ENCODE assay signal across 14 cellular contexts in genomic region chr7:29764227-29764626, GRCh38. TPM values are rescaled to one million over a fixed set of nuclear protein-coding genes. Genes with fewer than 3 reads are reported as not detected.
A peak's percentile ranks its signal among the peaks of the same experiment; 100 is the strongest.
DNase-seq lines count a peak whose midpoint lies in the region; ATAC-seq and TF ChIP-seq lines count a peak whose summit lies in the region.
"Had no signal": no experiment of that assay in that cellular context is flagged by ENCODE, and none has a peak within 500 bp of the region (broad histone marks: within the 10 kb centered on the region; RNA-seq: fewer than 3 reads in every experiment).

No MANE protein-coding gene starts in this region.

- no peak overlapping the region for H2AFZ ChIP-seq in GM23338

- H3K4me1 ChIP-seq in GM23338 (ENCODE audit: insufficient read depth) (no peaks in the 10 kb centered on the region), Panc1 (ENCODE audit: control insufficient read depth, insufficient read depth, low read length) (no peaks in the 10 kb centered on the region)
- H3K4me1 ChIP-seq: upper lobe of left lung had no signal

- ATAC-seq in GM23338 (peak; percentile 98), Panc1 (no peak), HG03342 (IDR thresholded peaks at IDR 0.05; ENCODE audit: unreplicated experiment) (no peak)
- ATAC-seq: CD8-positive, alpha-beta T cell; sciatic nerve had no signal

- no peaks in the 10 kb centered on the region for H3K9me3 ChIP-seq in Panc1 (ENCODE audit: control insufficient read depth, insufficient read depth, low read depth, low read length)
- H3K9me3 ChIP-seq: upper lobe of left lung had no signal

- H3K4me2 ChIP-seq in GM23338, result no peak overlapping the region

- H3K27ac Mint-ChIP-seq in GM23338, result no peak overlapping the region
- H3K27ac Mint-ChIP-seq: activated naive CD8-positive, alpha-beta T cell treated with anti-CD3 and anti-CD28 coated beads, Interleukin-2, amount 10 ng/mL, durations not matched to agents 7 days and 5 days; CD8-positive, alpha-beta T cell had no signal

- H3K27ac ChIP-seq in GM23338 (ENCODE audit: low read depth), result no peak overlapping the region
- H3K27ac ChIP-seq in Panc1 (ENCODE audit: low read length), result no peak overlapping the region
- H3K27ac ChIP-seq: upper lobe of left lung had no signal

- peaks cover 4% of the 10 kb centered on the region for H3K27me3 Mint-ChIP-seq in GM23338 (ENCODE audit: insufficient read depth, low read depth, poor library complexity)

- CTCF ChIA-PET in Panc1 (lab: Charles Lee), result no interaction called here

- H4K20me1 ChIP-seq in GM23338 (replicated peaks; ENCODE audit: insufficient read depth), result no peaks in the 10 kb centered on the region

- H3K4me3 ChIP-seq in GM23338, result no peak overlapping the region
- H3K4me3 ChIP-seq in Panc1 (ENCODE audit: low read depth in 2 of 2, low read length in 2 of 2), result no peak overlapping the region
- H3K4me3 ChIP-seq: upper lobe of left lung had no signal

- H3K4me1 Mint-ChIP-seq in GM23338, result peaks cover 9% of the 10 kb centered on the region
- H3K4me1 Mint-ChIP-seq: activated naive CD8-positive, alpha-beta T cell treated with anti-CD3 and anti-CD28 coated beads, Interleukin-2, amount 10 ng/mL, durations not matched to agents 7 days and 5 days had no signal

- no peaks in the 10 kb centered on the region for H3K36me3 ChIP-seq in GM23338 (ENCODE audit: insufficient read depth)
- no peaks in the 10 kb centered on the region for H3K36me3 ChIP-seq in Panc1 (ENCODE audit: control insufficient read depth, insufficient read depth, low read length)
- H3K36me3 ChIP-seq: upper lobe of left lung had no signal

- DNase-seq in COLO668 (lab: John Stamatoyannopoulos, UW; ENCODE audit: unreplicated experiment) (peak; percentile 36), GM23338 (ENCODE audit: low spot score) (peak; percentile 70), Panc1 (ENCODE audit: low read depth, low spot score) (no peak), iPS-NIHi11 (ENCODE audit: low spot score) (peak; percentile 68), hippocampal formation (lab: John Stamatoyannopoulos, UW) (no peak)
- DNase-seq in activated effector memory CD4-positive, alpha-beta T cell treated with anti-CD3 and anti-CD28 coated beads, Interleukin-2, amount 50 U/mL, for 16 hours, result no peak
- DNase-seq in activated CD4-positive, alpha-beta T cell treated with anti-CD3 and anti-CD28 coated beads, Interleukin-2, amount 50 U/mL, for 48 hours, result no peak
- DNase-seq: activated naive CD8-positive, alpha-beta T cell treated with anti-CD3 and anti-CD28 coated beads, Interleukin-2, amount 10 ng/mL, durations not matched to agents 7 days and 5 days; CD8-positive, alpha-beta T cell; NCI-H2029; upper lobe of left lung had no signal

- H3K36me3 Mint-ChIP-seq in GM23338 (ENCODE audit: low read depth), result no peaks in the 10 kb centered on the region
- H3K36me3 Mint-ChIP-seq: activated naive CD8-positive, alpha-beta T cell treated with anti-CD3 and anti-CD28 coated beads, Interleukin-2, amount 10 ng/mL, durations not matched to agents 7 days and 5 days; CD8-positive, alpha-beta T cell had no signal

- H3K79me2 ChIP-seq in GM23338 (replicated peaks; ENCODE audit: insufficient read depth), result no peaks in the 10 kb centered on the region

- no peak overlapping the region for H3K4me3 Mint-ChIP-seq in GM23338
- H3K4me3 Mint-ChIP-seq: activated naive CD8-positive, alpha-beta T cell treated with anti-CD3 and anti-CD28 coated beads, Interleukin-2, amount 10 ng/mL, durations not matched to agents 7 days and 5 days; CD8-positive, alpha-beta T cell had no signal

- intact Hi-C loops in Panc1 (cut with micrococcal nuclease; ENCODE audit: unreplicated experiment), result no loop called here

- POLR2A ChIA-PET in Panc1 (lab: Charles Lee), result no interaction called here

- no peaks in the 10 kb centered on the region for H3K9me3 Mint-ChIP-seq in GM23338
- H3K9me3 Mint-ChIP-seq: activated naive CD8-positive, alpha-beta T cell treated with anti-CD3 and anti-CD28 coated beads, Interleukin-2, amount 10 ng/mL, durations not matched to agents 7 days and 5 days; CD8-positive, alpha-beta T cell had no signal

- H3K9me2 ChIP-seq in GM23338 (ENCODE audit: insufficient read depth), result no peaks in the 10 kb centered on the region

- H3K27me3 ChIP-seq in GM23338 (ENCODE audit: insufficient read depth) (no peaks in the 10 kb centered on the region), Panc1 (ENCODE audit: control insufficient read depth, insufficient read depth, low read length) (peaks cover 6% of the 10 kb centered on the region; the same call in 1 of the 2 replicates)
- H3K27me3 ChIP-seq: upper lobe of left lung had no signal

- no peaks in the 10 kb centered on the region for H3F3A ChIP-seq in GM23338 (replicated peaks; ENCODE audit: low read depth)

- no TSS peak for BruUV-seq in Panc1 (replicated peaks; lab: Mats Ljungman, UMichigan)

- TF ChIP-seq CTCF in GM23338 (conservative IDR thresholded peaks at IDR 0.05; ENCODE audit: low read depth in 2 of 2) (peak; percentile 69 to 88), Panc1 (IDR thresholded peaks at IDR 0.05) (peak; percentile 36)

- in situ Hi-C loops in Panc1 (cut with HindIII; ENCODE audit: low pct_unique_long_range_greater_than_20kb, low sequenced_read_pairs), result no loop called here

TF ChIP-seq in GM23338, 12 proteins besides CTCF, POLR2A, EP300 and RAD21:
- no peak for TF ChIP-seq CREB1 (CRISPR knock-in tag; IDR thresholded peaks at IDR 0.05; ENCODE audit: low read depth)

RNA-seq across cellular contexts. Expression of gene WIPF3, which starts 42.1 kb away (rescaled TPM):
- total RNA-seq in GM23338 (2014; rRNA removed; shearing (Covaris generic)), result 5.7 and 5.9 TPM in 2 replicates
- 10.0 and 11.4 TPM in 2 replicates for polyA plus RNA-seq in GM23338 (2016; fragmentation: Nextera tagmentation; extraction: Ambion mirVana)
- total RNA-seq in Panc1 (2021; ENCODE audit: unreplicated experiment), result 2.0 TPM
- polyA plus RNA-seq in Panc1 (2012; ENCODE audit: insufficient read length), result 1.1 TPM
- total RNA-seq: activated naive CD8-positive, alpha-beta T cell treated with anti-CD3 and anti-CD28 coated beads, Interleukin-2, amount 10 ng/mL, durations not matched to agents 7 days and 5 days; CD8-positive, alpha-beta T cell; HT1080 had no signal

Comparison
In these comparisons a context has a peak if more than half of its experiments do, and no peak if none do; other contexts are left out.
1. DNase-seq: peak in COLO668 (single experiment), GM23338 (single experiment) and iPS-NIHi11 (single experiment); none in Panc1 (single experiment), activated effector memory CD4-positive, alpha-beta T cell treated with anti-CD3 and anti-CD28 coated beads, Interleukin-2, amount 50 U/mL, for 16 hours (single experiment), hippocampal formation (0 of 2) and activated CD4-positive, alpha-beta T cell treated with anti-CD3 and anti-CD28 coated beads, Interleukin-2, amount 50 U/mL, for 48 hours (0 of 2).